ENCODE assay signal across 8 cellular contexts in the genomic region with DNA sequence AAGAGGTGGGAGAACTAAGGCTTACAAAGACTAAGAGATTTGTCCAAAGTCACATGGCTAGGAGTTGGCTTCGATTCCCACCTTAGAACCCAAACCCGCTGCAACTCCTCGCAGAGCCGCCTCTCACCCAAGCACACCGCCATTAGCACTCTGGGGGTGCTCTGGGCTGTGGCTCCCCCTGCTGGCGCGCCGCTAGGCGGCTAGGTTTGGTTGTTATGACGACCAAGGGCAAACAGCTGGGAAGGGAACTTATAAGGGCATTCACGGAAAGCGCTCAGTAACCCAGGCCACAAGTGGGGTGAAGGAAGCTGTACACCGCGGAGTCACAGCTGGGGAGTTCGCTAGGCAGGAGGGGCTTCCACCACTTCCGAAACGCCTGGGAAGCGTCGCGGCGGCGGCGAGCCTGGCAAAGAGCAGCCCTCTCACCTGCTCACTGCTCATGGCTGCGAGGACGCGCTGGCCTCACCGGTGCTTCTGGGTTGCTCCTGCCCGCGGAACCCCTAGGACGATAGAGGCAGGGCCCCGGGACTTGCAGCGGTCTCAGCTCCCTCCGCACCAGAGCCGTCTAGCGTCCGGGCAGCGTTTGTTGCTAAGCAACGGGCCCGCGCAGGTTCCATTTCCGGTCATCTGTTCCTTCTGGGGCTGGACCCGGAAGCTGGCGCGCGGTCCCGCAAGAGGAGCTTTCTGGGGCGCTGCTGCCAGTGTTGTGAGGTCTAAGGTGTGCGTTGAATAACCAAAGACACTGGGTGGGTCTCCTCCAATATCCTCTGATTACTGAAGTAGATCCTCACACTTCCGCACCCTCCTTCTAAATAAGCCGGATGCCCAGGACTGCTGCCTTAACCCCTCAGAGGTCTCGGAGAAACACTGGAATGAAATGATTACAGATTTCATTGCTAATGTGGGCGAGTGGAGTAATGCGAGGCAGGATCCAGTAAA. TPM values are rescaled to one million over a fixed set of nuclear protein-coding genes. Genes with fewer than 3 reads are reported as not detected.
DNase-seq lines count a peak whose midpoint lies in the region; ATAC-seq, FAIRE-seq and TF ChIP-seq lines count a peak whose summit lies in the region.

A gene (minus strand): TSS at position 567 of the 939 bp plus-strand sequence. CDS start 126 bp downstream, at position 441.

- TF ChIP-seq POLR2A in HepG2 (IDR thresholded peaks at IDR 0.05; ENCODE audit: insufficient read depth in 1 of 2, low read depth in 2 of 2, low read length in 2 of 2) = 0 out of 4 replicates have a peak, but pooled peaks of 1 of the 2 experiments have one; percentile 48

- peaks cover 10% of the 10 kb centered on the region for H3K4me1 ChIP-seq in HepG2 (ENCODE audit: insufficient read depth, low read length)

- peaks cover 7% of the 10 kb centered on the region for H3K4me1 Mint-ChIP-seq in CD14-positive monocyte

- ATAC-seq in GM19372 (IDR thresholded peaks at IDR 0.05; ENCODE audit: low read depth, unreplicated experiment) = peak; percentile 94
- ATAC-seq in HG03520 (IDR thresholded peaks at IDR 0.05; ENCODE audit: unreplicated experiment) = peak; percentile 98
- ATAC-seq in HepG2 = peak; percentile 97

- in situ Hi-C loops in HepG2 (cut with HindIII; ENCODE audit: extremely low pct_ligation_motif_present, low pct_unique_long_range_greater_than_20kb) = loop anchor here (5.0 kb wide), 1 partner anchor 411 kb away; a partner anchor contains a TSS

- H3K79me2 ChIP-seq in HepG2 (ENCODE audit: insufficient read depth, low read length) = no peaks in the 10 kb centered on the region

- peak; percentile 84 for DNase-seq in CD14-positive monocyte (ENCODE audit: low spot score)
- peak; percentile 88 for DNase-seq in NCI-H69 (lab: John Stamatoyannopoulos, UW)
- peak; percentile 71 to 84 for DNase-seq in activated CD4-positive, alpha-beta T cell treated with anti-CD3 and anti-CD28 coated beads, Interleukin-2, amount 50 U/mL, for 24 hours (ENCODE audit: low read depth in 1 of 2, low spot score in 1 of 2)
- DNase-seq in dermis microvascular lymphatic vessel endothelial cell (ENCODE audit: low read depth in 2 of 2) = peak; percentile 48 to 77
- peak; percentile 70 for DNase-seq in HepG2 (ENCODE audit: low spot score)
- DNase-seq in stimulated activated CD4-positive, alpha-beta T cell treated with anti-CD3 and anti-CD28 coated beads, Interleukin-2, amount 100 ng/mL, for 48 hours = peak; percentile 90

- no peaks in the 10 kb centered on the region for H3K36me3 ChIP-seq in HepG2 (replicated peaks in 1 of 2; ENCODE audit: control insufficient read depth in 1 of 2, insufficient read depth in 2 of 2, low read length in 2 of 2)

- no peaks in the 10 kb centered on the region for H3K27me3 ChIP-seq in HepG2 (ENCODE audit: control insufficient read depth in 1 of 2, insufficient read depth in 2 of 2, low read length in 2 of 2)

- peak within 1 kb of the TSS; percentile 48 for H3K27ac ChIP-seq in HepG2 (ENCODE audit: extremely low read length, insufficient read depth, low read length)

- no peak for TF ChIP-seq EP300 in HepG2 (IDR thresholded peaks at IDR 0.05; ENCODE audit: low read depth in 2 of 2, low read length in 2 of 2)
- no peak for TF ChIP-seq EP300 in HepG2 (CRISPR knock-in tag; IDR thresholded peaks at IDR 0.05; ENCODE audit: borderline replicate concordance)

- TF ChIP-seq RAD21 in HepG2 (CRISPR knock-in tag; IDR thresholded peaks at IDR 0.05) = peak; percentile 67

- H3K4me3 Mint-ChIP-seq in CD14-positive monocyte = peak within 1 kb of the TSS; percentile 92 to 96

- no peaks in the 10 kb centered on the region for H3K36me3 Mint-ChIP-seq in CD14-positive monocyte

- intact Hi-C loops in CD14-positive monocyte (cut with micrococcal nuclease) = no loop called here
- intact Hi-C loops in HepG2 (cut with micrococcal nuclease; ENCODE audit: unreplicated experiment) = loop anchor here (5.0 kb wide), 3 partner anchors 104 to 1901 kb away; a partner anchor contains a TSS

- H3K9ac ChIP-seq in HepG2 (ENCODE audit: insufficient read depth, low read depth, low read length) = peak within 1 kb of the TSS; percentile 67

- FAIRE-seq in HepG2 (lab: Jason Lieb, UNC) = no peak

- WGBS in HepG2 (ENCODE audit: low lambda C conversion rate) = 12% methylated on average over 38 of the region's 53 CpGs

- peaks cover 0 to 2% (median 1%) of the 10 kb centered on the region in 3 donors for H3K27me3 Mint-ChIP-seq in CD14-positive monocyte (ENCODE audit: low read depth in 3 of 3)

- peak within 1 kb of the TSS; percentile 94 for H2AFZ ChIP-seq in HepG2 (ENCODE audit: low read length)

- no peaks in the 10 kb centered on the region for H3K9me3 ChIP-seq in HepG2 (ENCODE audit: low read length)

- POLR2A ChIA-PET in HepG2 (lab: Yijun Ruan, JAX) = interaction anchor here (0.6 to 1.3 kb wide), 2 partner anchors 10 to 127 kb away, joined by 3 read pairs; no protein-coding TSS in a partner anchor

- H3K4me2 ChIP-seq in HepG2 (ENCODE audit: low read depth, low read length) = peak within 1 kb of the TSS; percentile 99

- peak within 1 kb of the TSS; percentile 56 to 89 (median 78) for H3K4me3 ChIP-seq in HepG2 (replicated peaks in 1 of 3; ENCODE audit: insufficient read depth in 1 of 3, low read depth in 2 of 3, low read length in 3 of 3)

- no TSS peak for BruUV-seq in HepG2 (replicated peaks; lab: Mats Ljungman, UMichigan)

- peaks cover 0 to 2% (median 0%) of the 10 kb centered on the region in 7 donors for H3K9me3 Mint-ChIP-seq in CD14-positive monocyte

- CTCF ChIA-PET in HepG2 (lab: Yijun Ruan, JAX; ENCODE audit: low intra/inter-chr PET ratio, low total read pairs) = interaction anchor here (2.3 kb wide), 1 partner anchor 570 kb away, joined by 7 read pairs; no protein-coding TSS in a partner anchor

- no peaks in the 10 kb centered on the region for H4K20me1 ChIP-seq in HepG2 (ENCODE audit: insufficient read depth, low read length)

- peak; percentile 81 for TF ChIP-seq CTCF in CD14-positive monocyte (IDR thresholded peaks at IDR 0.05)
- peak; percentile 98 for TF ChIP-seq CTCF in HepG2 (CRISPR knock-in tag; IDR thresholded peaks at IDR 0.05)

- peak within 1 kb of the TSS; percentile 83 to 97 (median 90) for H3K27ac Mint-ChIP-seq in CD14-positive monocyte

TF ChIP-seq in HepG2, 621 proteins besides CTCF, POLR2A, EP300 and RAD21 (continues in another document):
- no peak for TF ChIP-seq GTF2F1 (IDR thresholded peaks at IDR 0.05; ENCODE audit: low read length)
- TF ChIP-seq MEIS1 (CRISPR knock-in tag; IDR thresholded peaks at IDR 0.05; ENCODE audit: borderline replicate concordance) = peak; percentile 52; the same call in 1 of the 2 replicates
- no peak for TF ChIP-seq ZNF75D (CRISPR knock-in tag; IDR thresholded peaks at IDR 0.05; ENCODE audit: borderline replicate concordance)
- peak; percentile 55; the same call in 1 of the 2 replicates for TF ChIP-seq DMAP1 (CRISPR knock-in tag; IDR thresholded peaks at IDR 0.05)
- peak; percentile 45 for TF ChIP-seq MTF2 (CRISPR knock-in tag; IDR thresholded peaks at IDR 0.05; ENCODE audit: borderline replicate concordance)
- TF ChIP-seq SOX6 (IDR thresholded peaks at IDR 0.05) = no peak
- TF ChIP-seq SOX6 (CRISPR knock-in tag; IDR thresholded peaks at IDR 0.05) = no peak

RNA-seq across cellular contexts. Expression of the gene that starts here (rescaled TPM):
- polyA plus RNA-seq in CD14-positive monocyte = not detected
- under 0.01 TPM in 2 replicates for total RNA-seq in dermis microvascular lymphatic vessel endothelial cell
- total RNA-seq in HepG2 (2016; rRNA removed; fragmentation: Illumina TruSeq; extraction: Trizol) = 0.07 and 0.09 TPM in 2 replicates
- not detected in 2 replicates for total RNA-seq in HepG2 (2016; cell fraction: cytosol; rRNA removed; fragmentation: Illumina TruSeq; extraction: Trizol; ENCODE audit: low read depth)
- 0.15 TPM in 1 of 2 replicates, not detected in the other for total RNA-seq in HepG2 (2016; cell fraction: insoluble cytoplasmic fraction; rRNA removed; fragmentation: Illumina TruSeq; extraction: Trizol)
- not detected in 2 replicates for total RNA-seq in HepG2 (2016; cell fraction: membrane; rRNA removed; fragmentation: Illumina TruSeq; extraction: Trizol)
- 0.12 and 0.25 TPM in 2 replicates for total RNA-seq in HepG2 (2016; cell fraction: nucleus; rRNA removed; fragmentation: Illumina TruSeq; extraction: Trizol)
- polyA plus RNA-seq in HepG2 (2011; rRNA removed) = not detected in 2 replicates
- polyA plus RNA-seq in HepG2 (2011; cell fraction: cytosol; rRNA removed) = not detected in 2 replicates
- not detected in 2 replicates for polyA plus RNA-seq in HepG2 (2011; cell fraction: nucleus; rRNA removed)
- not detected in 2 replicates for polyA plus RNA-seq in HepG2 (2012)
- not detected in 2 replicates for polyA plus RNA-seq in HepG2 (2016; cell fraction: cytosol; fragmentation: Illumina TruSeq; extraction: Trizol; ENCODE audit: low read depth)
- not detected in 2 replicates for polyA plus RNA-seq in HepG2 (2016; cell fraction: insoluble cytoplasmic fraction; fragmentation: Illumina TruSeq; extraction: Trizol; ENCODE audit: low read depth)
- polyA plus RNA-seq in HepG2 (2016; cell fraction: membrane; fragmentation: Illumina TruSeq; extraction: Trizol; ENCODE audit: low read depth) = not detected in 2 replicates
- polyA plus RNA-seq in HepG2 (2016; cell fraction: nucleus; fragmentation: Illumina TruSeq; extraction: Trizol; ENCODE audit: insufficient read depth, low read depth) = 0.11 and 0.85 TPM in 2 replicates
- polyA minus RNA-seq in HepG2 (2011; rRNA and poly(A)+ RNA removed; ENCODE audit: low replicate concordance) = 0.07 TPM in 1 of 2 replicates, not detected in the other
- polyA minus RNA-seq in HepG2 (2011; cell fraction: cytosol; rRNA and poly(A)+ RNA removed) = not detected in 2 replicates
- 0.25 and 0.26 TPM in 2 replicates for polyA minus RNA-seq in HepG2 (2011; cell fraction: nucleus; rRNA and poly(A)+ RNA removed)

Comparison
In these comparisons a context has a peak if more than half of its experiments do, and no peak if none do; other contexts are left out.
1. Peak in every context shown above with its lines: DNase-seq, ATAC-seq, H3K4me3 ChIP-seq and H3K27ac ChIP-seq.
2. Peak in DNase-seq in CD14-positive monocyte; RNA of the gene not detected or under 1 TPM.
3. Peak in DNase-seq in dermis microvascular lymphatic vessel endothelial cell; RNA of the gene not detected or under 1 TPM.
4. Peak in DNase-seq, ATAC-seq, H3K4me3 ChIP-seq, H3K27ac ChIP-seq, H3K9ac ChIP-seq and H3K4me2 ChIP-seq in HepG2; RNA of the gene not detected or under 1 TPM.